13 cellular contexts compared by ENCODE assay signal in genomic region chr1:1428174-1428573, GRCh38. TPM values are rescaled to one million over a fixed set of nuclear protein-coding genes. Genes with fewer than 3 reads are reported as not detected.
A peak's percentile ranks its signal among the peaks of the same experiment; 100 is the strongest.
DNase-seq lines count a peak whose midpoint lies in the region; ATAC-seq and TF ChIP-seq lines count a peak whose summit lies in the region.
"Had no signal": no experiment of that assay in that cellular context is flagged by ENCODE, and none has a peak within 500 bp of the region (broad histone marks: within the 10 kb centered on the region; RNA-seq: fewer than 3 reads in every experiment).

No MANE protein-coding gene starts in this region.

- ATAC-seq in stimulated activated naive CD8-positive, alpha-beta T cell treated with anti-CD3 and anti-CD28 coated beads, Interleukin-15, Interleukin-2, amounts not matched to agents 100 U/mL and 50 U/mL, for 24 hours = no peak
- ATAC-seq in lower lobe of right lung = no peak
- ATAC-seq: left lobe of liver had no signal

- H3K27me3 ChIP-seq in lower lobe of right lung (ENCODE audit: low read depth) = peaks cover 4% of the 10 kb centered on the region
- H3K27me3 ChIP-seq: testis had no signal

- H3K27me3 Mint-ChIP-seq in stimulated activated naive CD8-positive, alpha-beta T cell treated with anti-CD3 and anti-CD28 coated beads, Interleukin-15, Interleukin-2, amounts not matched to agents 100 ng/mL and 50 ng/mL, for 24 hours = peaks cover 17% of the 10 kb centered on the region
- no peaks in the 10 kb centered on the region for H3K27me3 Mint-ChIP-seq in type B pancreatic cell

- no peaks in the 10 kb centered on the region for H3K9me3 Mint-ChIP-seq in stimulated activated naive CD8-positive, alpha-beta T cell treated with anti-CD3 and anti-CD28 coated beads, Interleukin-15, Interleukin-2, amounts not matched to agents 100 ng/mL and 50 ng/mL, for 24 hours
- no peaks in the 10 kb centered on the region for H3K9me3 Mint-ChIP-seq in type B pancreatic cell

- H3K36me3 Mint-ChIP-seq in stimulated activated naive CD8-positive, alpha-beta T cell treated with anti-CD3 and anti-CD28 coated beads, Interleukin-15, Interleukin-2, amounts not matched to agents 100 ng/mL and 50 ng/mL, for 24 hours (ENCODE audit: low read depth) = no peaks in the 10 kb centered on the region
- no peaks in the 10 kb centered on the region for H3K36me3 Mint-ChIP-seq in type B pancreatic cell

- no peak overlapping the region for H3K27ac ChIP-seq in lower lobe of right lung
- H3K27ac ChIP-seq: SK-N-MC had no signal

- H3K4me1 Mint-ChIP-seq in stimulated activated naive CD8-positive, alpha-beta T cell treated with anti-CD3 and anti-CD28 coated beads, Interleukin-15, Interleukin-2, amounts not matched to agents 100 ng/mL and 50 ng/mL, for 24 hours (ENCODE audit: low read depth) = peaks cover 5% of the 10 kb centered on the region
- H3K4me1 Mint-ChIP-seq in type B pancreatic cell (ENCODE audit: unreplicated experiment) = peaks cover 10% of the 10 kb centered on the region

- no peaks in the 10 kb centered on the region for H3K9me3 ChIP-seq in lower lobe of right lung
- H3K9me3 ChIP-seq: prostate gland, testis had no signal

- H3K4me3 Mint-ChIP-seq in stimulated activated naive CD8-positive, alpha-beta T cell treated with anti-CD3 and anti-CD28 coated beads, Interleukin-15, Interleukin-2, amounts not matched to agents 100 ng/mL and 50 ng/mL, for 24 hours = peak overlapping the region; percentile 11
- peak overlapping the region; percentile 71 for H3K4me3 Mint-ChIP-seq in type B pancreatic cell

- peaks cover 42% of the 10 kb centered on the region for H3K4me1 ChIP-seq in lower lobe of right lung

- intact Hi-C loops in lower lobe of right lung (cut with DNase I) = no loop called here

- no peaks in the 10 kb centered on the region for H3K36me3 ChIP-seq in lower lobe of right lung
- H3K36me3 ChIP-seq: prostate gland had no signal

- TF ChIP-seq CTCF in lower lobe of right lung (IDR thresholded peaks at IDR 0.05) = no peak
- no peak for TF ChIP-seq CTCF in type B pancreatic cell (conservative IDR thresholded peaks at IDR 0.05)

- H3K4me3 ChIP-seq in lower lobe of right lung = no peak overlapping the region

- no peak overlapping the region for H3K27ac Mint-ChIP-seq in stimulated activated naive CD8-positive, alpha-beta T cell treated with anti-CD3 and anti-CD28 coated beads, Interleukin-15, Interleukin-2, amounts not matched to agents 100 ng/mL and 50 ng/mL, for 24 hours
- peak overlapping the region; percentile 47 for H3K27ac Mint-ChIP-seq in type B pancreatic cell

- DNase-seq in stimulated activated naive CD8-positive, alpha-beta T cell treated with anti-CD3 and anti-CD28 coated beads, Interleukin-15, Interleukin-2, amounts not matched to agents 100 U/mL and 50 U/mL, for 24 hours = no peak
- DNase-seq in lower lobe of right lung (peak; percentile 46), type B pancreatic cell (ENCODE audit: extremely low spot score, unreplicated experiment) (no peak), ecto neural progenitor cell (ENCODE audit: low spot score) (no peak), GM03348 (ENCODE audit: low spot score) (no peak)
- DNase-seq: activated gamma-delta T cell treated with Interleukin-2 at 50 U/mL for 16 hours, MV-4-11, testis had no signal

RNA-seq across cellular contexts. Expression of gene ANKRD65, which starts 7.1 kb away (rescaled TPM):
- total RNA-seq in lower lobe of right lung = 22.3 TPM
- total RNA-seq in type B pancreatic cell (ENCODE audit: low replicate concordance) = 7.6 and 11.1 TPM in 2 replicates

RNA-seq across cellular contexts. Expression of gene VWA1, which starts 7.3 kb away (rescaled TPM):
- 58.7 TPM for total RNA-seq in lower lobe of right lung
- 44.5 and 49.9 TPM in 2 replicates for total RNA-seq in type B pancreatic cell (ENCODE audit: low replicate concordance)

RNA-seq across cellular contexts. Expression of gene MRPL20, which starts 21.1 kb away (rescaled TPM):
- total RNA-seq in lower lobe of right lung (79.8 TPM), type B pancreatic cell (ENCODE audit: low replicate concordance) (98.9 and 108 TPM in 2 replicates)

RNA-seq across cellular contexts. Expression of gene ATAD3C, which starts 21.3 kb away (rescaled TPM):
- total RNA-seq in lower lobe of right lung = 7.8 TPM
- total RNA-seq in type B pancreatic cell (ENCODE audit: low replicate concordance) = 1.8 and 2.4 TPM in 2 replicates
- total RNA-seq: frontal cortex had no signal

RNA-seq across cellular contexts. Expression of gene CCNL2, which starts 29.0 kb away (rescaled TPM):
- 165 TPM for total RNA-seq in lower lobe of right lung
- 194 and 298 TPM in 2 replicates for total RNA-seq in type B pancreatic cell (ENCODE audit: low replicate concordance)
